ENCODE assay signal across 22 cellular contexts in genomic region chr15:89385596-89386242, GRCh38. TPM values are rescaled to one million over a fixed set of nuclear protein-coding genes. Genes with fewer than 3 reads are reported as not detected.
DNase-seq lines count a peak whose midpoint lies in the region; ATAC-seq, FAIRE-seq and TF ChIP-seq lines count a peak whose summit lies in the region.
"Had no signal": no experiment of that assay in that cellular context is flagged by ENCODE, and none has a peak within 500 bp of the region (broad histone marks: within the 10 kb centered on the region; RNA-seq: fewer than 3 reads in every experiment).

No MANE protein-coding gene starts in this region.

- no peaks in the 10 kb centered on the region for H3K27me3 ChIP-seq in HL-60 (ENCODE audit: insufficient read depth, poor library complexity, severe bottlenecking)

- no peak for TF ChIP-seq POLR2A in GM18505 (IDR thresholded peaks at IDR 0.05; ENCODE audit: borderline replicate concordance, extremely low read depth, insufficient read depth, insufficient read length)

- H3K27ac ChIP-seq in HL-60 (replicated peaks) = 0 out of 2 replicates have a peak overlapping the region, but pooled peaks have one; percentile 1
- H3K27ac ChIP-seq: VCaP had no signal

- POLR2A ChIA-PET in naive thymus-derived CD8-positive, alpha-beta T cell (lab: Charles Lee) = no interaction called here

- H3K27me3 Mint-ChIP-seq in naive thymus-derived CD8-positive, alpha-beta T cell = peaks cover 3 to 22% (median 13%) of the 10 kb centered on the region in 5 donors

- H3K27ac Mint-ChIP-seq in naive thymus-derived CD8-positive, alpha-beta T cell = no peak overlapping the region
- H3K27ac Mint-ChIP-seq: activated CD4-positive, alpha-beta memory T cell treated with anti-CD3 and anti-CD28 coated beads, Interleukin-2, amount 10 ng/mL, durations not matched to agents 7 days and 5 days; B cell; H9; memory B cell; natural killer cell treated with Interleukin-12 subunit alpha and Interleukin-12 subunit beta and Interleukin-15 and Interleukin-18, amount 100 ng/mL, for 72 hours; progenitor cell of endocrine pancreas had no signal

- peak; percentile 47 to 81 for DNase-seq in HL-60 (ENCODE audit: low read depth in 1 of 2, low spot score in 1 of 2)
- peak; percentile 55 for DNase-seq in RCC 7860 (ENCODE audit: low spot score)
- DNase-seq in astrocyte of the spinal cord (ENCODE audit: low read depth, low spot score) = peak; percentile 73
- peak; percentile 85 for DNase-seq in stromal cell of bone marrow (ENCODE audit: low read depth)
- DNase-seq in GM20000 (ENCODE audit: low spot score) = no peak
- DNase-seq in C1 segment of cervical spinal cord (lab: John Stamatoyannopoulos, UW) = no peak
- DNase-seq in naive thymus-derived CD8-positive, alpha-beta T cell = no peak
- DNase-seq: activated CD4-positive, alpha-beta memory T cell treated with anti-CD3 and anti-CD28 coated beads, Interleukin-2, amount 10 ng/mL, durations not matched to agents 7 days and 5 days; activated naive CD4-positive, alpha-beta T cell treated with Interleukin-2 at 50 U/mL for 16 hours; H9; NCI-H1930; NK-92 treated with Interleukin-12 subunit alpha and Interleukin-12 subunit beta, amount 100 ng/mL, for 24 hours; stimulated activated CD4-positive, alpha-beta T cell treated with anti-CD3 and anti-CD28 coated beads, Interleukin-2, amount 100 ng/mL, for 48 hours had no signal

- ATAC-seq in GM18505 (IDR thresholded peaks at IDR 0.05; ENCODE audit: unreplicated experiment) = no peak
- no peak for ATAC-seq in naive thymus-derived CD8-positive, alpha-beta T cell
- ATAC-seq: HepG2 had no signal

- H3K9me3 Mint-ChIP-seq in naive thymus-derived CD8-positive, alpha-beta T cell = no peaks in the 10 kb centered on the region
- H3K9me3 Mint-ChIP-seq: activated CD4-positive, alpha-beta memory T cell treated with anti-CD3 and anti-CD28 coated beads, Interleukin-2, amount 10 ng/mL, durations not matched to agents 7 days and 5 days; H9; memory B cell; natural killer cell treated with Interleukin-12 subunit alpha and Interleukin-12 subunit beta and Interleukin-15 and Interleukin-18, amount 100 ng/mL, for 72 hours had no signal

- H3K36me3 Mint-ChIP-seq in naive thymus-derived CD8-positive, alpha-beta T cell = peaks cover 0 to 11% (median 2%) of the 10 kb centered on the region in 3 donors
- H3K36me3 Mint-ChIP-seq: memory B cell; natural killer cell treated with Interleukin-12 subunit alpha and Interleukin-12 subunit beta and Interleukin-15 and Interleukin-18, amount 100 ng/mL, for 72 hours had no signal

- no peak overlapping the region for H3K4me3 ChIP-seq in HL-60 (replicated peaks; ENCODE audit: insufficient read depth, low read length)
- H3K4me3 ChIP-seq in astrocyte of the spinal cord (ENCODE audit: low read depth, low read length) = no peak overlapping the region

- TF ChIP-seq CTCF in HL-60 (IDR thresholded peaks at IDR 0.05; ENCODE audit: insufficient read depth, low read length) (no peak), astrocyte of the spinal cord (IDR thresholded peaks at IDR 0.05; ENCODE audit: low read depth, low read length) (no peak), GM20000 (IDR thresholded peaks at IDR 0.05; ENCODE audit: extremely low read depth, missing control alignments) (no peak)

- peak; percentile 70 for FAIRE-seq in RCC 7860 (lab: Jason Lieb, UNC)
- FAIRE-seq: D721Med, G401.6, HepG2 had no signal

- peaks cover 0 to 18% (median 7%) of the 10 kb centered on the region in 4 donors for H3K4me1 Mint-ChIP-seq in naive thymus-derived CD8-positive, alpha-beta T cell
- H3K4me1 Mint-ChIP-seq: activated CD4-positive, alpha-beta memory T cell treated with anti-CD3 and anti-CD28 coated beads, Interleukin-2, amount 10 ng/mL, durations not matched to agents 7 days and 5 days; B cell; memory B cell had no signal

- no peak overlapping the region for H3K4me3 Mint-ChIP-seq in naive thymus-derived CD8-positive, alpha-beta T cell
- H3K4me3 Mint-ChIP-seq: activated CD4-positive, alpha-beta memory T cell treated with anti-CD3 and anti-CD28 coated beads, Interleukin-2, amount 10 ng/mL, durations not matched to agents 7 days and 5 days; B cell; H9; memory B cell; natural killer cell treated with Interleukin-12 subunit alpha and Interleukin-12 subunit beta and Interleukin-15 and Interleukin-18, amount 100 ng/mL, for 72 hours had no signal

- in situ Hi-C loops in astrocyte of the spinal cord (cut with HindIII; ENCODE audit: low sequenced_read_pairs) = no loop called here

RNA-seq across cellular contexts. Expression of gene POLG, which starts 51.1 kb away (rescaled TPM):
- total RNA-seq in naive thymus-derived CD8-positive, alpha-beta T cell = 100 to 1,000 TPM; 128 to 130 TPM
- 10 to 100 TPM; 29.9 to 54.5 (median 35.3) TPM for polyA plus RNA-seq in naive thymus-derived CD8-positive, alpha-beta T cell

Comparison
In these comparisons a context has a peak if more than half of its experiments do, and no peak if none do; other contexts are left out.
1. DNase-seq: peak in HL-60 (2 of 2), RCC 7860 (single experiment), astrocyte of the spinal cord (single experiment) and stromal cell of bone marrow (single experiment); none in GM20000 (single experiment), C1 segment of cervical spinal cord (0 of 14) and naive thymus-derived CD8-positive, alpha-beta T cell (0 of 10).